1 cellular context compared by ENCODE assay signal in the genomic region with DNA sequence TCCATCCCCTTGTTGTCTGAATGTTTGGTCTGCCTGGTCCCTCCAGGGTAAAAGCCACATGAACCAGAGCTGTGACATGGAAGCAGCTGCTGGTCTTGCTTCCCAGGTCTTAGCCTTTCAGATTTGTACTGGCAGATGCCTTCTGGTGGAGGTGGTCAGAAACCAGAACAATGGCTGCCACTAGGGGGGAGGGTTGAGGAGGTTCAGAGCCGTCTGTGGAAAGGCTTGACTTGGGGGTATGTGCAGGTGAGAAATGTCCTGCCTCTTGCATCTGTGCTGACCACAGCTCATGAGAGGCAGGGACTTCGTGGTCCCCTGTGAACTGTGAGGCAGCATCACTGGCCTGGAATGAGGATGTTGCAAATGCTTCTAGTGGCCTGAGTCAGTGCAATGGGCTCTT.
TF ChIP-seq lines count a peak whose summit lies in the region.

No MANE protein-coding gene starts in this region.

TF ChIP-seq in GM23338, 12 proteins besides CTCF, POLR2A, EP300 and RAD21 (continued from another document):
- TF ChIP-seq, protein P1, sequence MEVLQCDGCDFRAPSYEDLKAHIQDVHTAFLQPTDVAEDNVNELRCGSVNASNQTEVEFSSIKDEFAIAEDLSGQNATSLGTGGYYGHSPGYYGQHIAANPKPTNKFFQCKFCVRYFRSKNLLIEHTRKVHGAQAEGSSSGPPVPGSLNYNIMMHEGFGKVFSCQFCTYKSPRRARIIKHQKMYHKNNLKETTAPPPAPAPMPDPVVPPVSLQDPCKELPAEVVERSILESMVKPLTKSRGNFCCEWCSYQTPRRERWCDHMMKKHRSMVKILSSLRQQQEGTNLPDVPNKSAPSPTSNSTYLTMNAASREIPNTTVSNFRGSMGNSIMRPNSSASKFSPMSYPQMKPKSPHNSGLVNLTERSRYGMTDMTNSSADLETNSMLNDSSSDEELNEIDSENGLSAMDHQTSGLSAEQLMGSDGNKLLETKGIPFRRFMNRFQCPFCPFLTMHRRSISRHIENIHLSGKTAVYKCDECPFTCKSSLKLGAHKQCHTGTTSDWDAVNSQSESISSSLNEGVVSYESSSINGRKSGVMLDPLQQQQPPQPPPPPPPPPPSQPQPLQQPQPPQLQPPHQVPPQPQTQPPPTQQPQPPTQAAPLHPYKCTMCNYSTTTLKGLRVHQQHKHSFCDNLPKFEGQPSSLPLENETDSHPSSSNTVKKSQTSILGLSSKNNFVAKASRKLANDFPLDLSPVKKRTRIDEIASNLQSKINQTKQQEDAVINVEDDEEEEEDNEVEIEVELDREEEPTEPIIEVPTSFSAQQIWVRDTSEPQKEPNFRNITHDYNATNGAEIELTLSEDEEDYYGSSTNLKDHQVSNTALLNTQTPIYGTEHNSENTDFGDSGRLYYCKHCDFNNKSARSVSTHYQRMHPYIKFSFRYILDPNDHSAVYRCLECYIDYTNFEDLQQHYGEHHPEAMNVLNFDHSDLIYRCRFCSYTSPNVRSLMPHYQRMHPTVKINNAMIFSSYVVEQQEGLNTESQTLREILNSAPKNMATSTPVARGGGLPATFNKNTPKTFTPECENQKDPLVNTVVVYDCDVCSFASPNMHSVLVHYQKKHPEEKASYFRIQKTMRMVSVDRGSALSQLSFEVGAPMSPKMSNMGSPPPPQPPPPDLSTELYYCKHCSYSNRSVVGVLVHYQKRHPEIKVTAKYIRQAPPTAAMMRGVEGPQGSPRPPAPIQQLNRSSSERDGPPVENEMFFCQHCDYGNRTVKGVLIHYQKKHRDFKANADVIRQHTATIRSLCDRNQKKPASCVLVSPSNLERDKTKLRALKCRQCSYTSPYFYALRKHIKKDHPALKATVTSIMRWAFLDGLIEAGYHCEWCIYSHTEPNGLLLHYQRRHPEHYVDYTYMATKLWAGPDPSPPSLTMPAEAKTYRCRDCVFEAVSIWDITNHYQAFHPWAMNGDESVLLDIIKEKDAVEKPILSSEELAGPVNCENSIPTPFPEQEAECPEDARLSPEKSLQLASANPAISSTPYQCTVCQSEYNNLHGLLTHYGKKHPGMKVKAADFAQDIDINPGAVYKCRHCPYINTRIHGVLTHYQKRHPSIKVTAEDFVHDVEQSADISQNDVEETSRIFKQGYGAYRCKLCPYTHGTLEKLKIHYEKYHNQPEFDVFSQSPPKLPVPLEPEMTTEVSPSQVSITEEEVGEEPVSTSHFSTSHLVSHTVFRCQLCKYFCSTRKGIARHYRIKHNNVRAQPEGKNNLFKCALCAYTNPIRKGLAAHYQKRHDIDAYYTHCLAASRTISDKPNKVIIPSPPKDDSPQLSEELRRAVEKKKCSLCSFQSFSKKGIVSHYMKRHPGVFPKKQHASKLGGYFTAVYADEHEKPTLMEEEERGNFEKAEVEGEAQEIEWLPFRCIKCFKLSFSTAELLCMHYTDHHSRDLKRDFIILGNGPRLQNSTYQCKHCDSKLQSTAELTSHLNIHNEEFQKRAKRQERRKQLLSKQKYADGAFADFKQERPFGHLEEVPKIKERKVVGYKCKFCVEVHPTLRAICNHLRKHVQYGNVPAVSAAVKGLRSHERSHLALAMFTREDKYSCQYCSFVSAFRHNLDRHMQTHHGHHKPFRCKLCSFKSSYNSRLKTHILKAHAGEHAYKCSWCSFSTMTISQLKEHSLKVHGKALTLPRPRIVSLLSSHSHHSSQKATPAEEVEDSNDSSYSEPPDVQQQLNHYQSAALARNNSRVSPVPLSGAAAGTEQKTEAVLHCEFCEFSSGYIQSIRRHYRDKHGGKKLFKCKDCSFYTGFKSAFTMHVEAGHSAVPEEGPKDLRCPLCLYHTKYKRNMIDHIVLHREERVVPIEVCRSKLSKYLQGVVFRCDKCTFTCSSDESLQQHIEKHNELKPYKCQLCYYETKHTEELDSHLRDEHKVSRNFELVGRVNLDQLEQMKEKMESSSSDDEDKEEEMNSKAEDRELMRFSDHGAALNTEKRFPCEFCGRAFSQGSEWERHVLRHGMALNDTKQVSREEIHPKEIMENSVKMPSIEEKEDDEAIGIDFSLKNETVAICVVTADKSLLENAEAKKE (CRISPR knock-in tag; IDR thresholded peaks at IDR 0.05) = no peak
- TF ChIP-seq NANOG (IDR thresholded peaks at IDR 0.05; ENCODE audit: borderline replicate concordance) = no peak
